ENCODE assay signal across 1 cellular context in the genomic region with DNA sequence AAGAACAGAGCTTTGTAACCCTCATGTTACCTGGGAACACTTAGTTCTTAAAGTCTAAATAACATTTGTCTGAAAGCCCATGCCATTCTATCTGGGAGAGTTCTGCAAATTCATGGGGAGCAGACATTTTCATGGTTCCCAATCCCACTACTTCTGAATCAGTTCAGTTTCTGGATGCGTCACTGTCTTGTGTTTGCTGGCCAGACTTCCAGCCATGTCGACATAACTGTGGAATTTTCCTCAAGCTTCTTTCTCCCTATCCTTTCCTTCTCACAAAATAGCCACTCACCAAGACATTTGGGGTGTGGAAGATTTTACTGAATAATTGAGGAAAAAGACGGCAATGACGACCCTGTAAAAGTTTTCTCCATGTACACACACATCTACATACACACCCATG.
TF ChIP-seq lines count a peak whose summit lies in the region.

No MANE protein-coding gene starts in this region.

TF ChIP-seq in GM23338, 12 proteins besides CTCF, POLR2A, EP300 and RAD21:
- TF ChIP-seq, protein P1, sequence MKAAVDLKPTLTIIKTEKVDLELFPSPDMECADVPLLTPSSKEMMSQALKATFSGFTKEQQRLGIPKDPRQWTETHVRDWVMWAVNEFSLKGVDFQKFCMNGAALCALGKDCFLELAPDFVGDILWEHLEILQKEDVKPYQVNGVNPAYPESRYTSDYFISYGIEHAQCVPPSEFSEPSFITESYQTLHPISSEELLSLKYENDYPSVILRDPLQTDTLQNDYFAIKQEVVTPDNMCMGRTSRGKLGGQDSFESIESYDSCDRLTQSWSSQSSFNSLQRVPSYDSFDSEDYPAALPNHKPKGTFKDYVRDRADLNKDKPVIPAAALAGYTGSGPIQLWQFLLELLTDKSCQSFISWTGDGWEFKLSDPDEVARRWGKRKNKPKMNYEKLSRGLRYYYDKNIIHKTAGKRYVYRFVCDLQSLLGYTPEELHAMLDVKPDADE (IDR thresholded peaks at IDR 0.05) = no peak
- TF ChIP-seq EZH2phosphoT487 (IDR thresholded peaks at IDR 0.05; ENCODE audit: unreplicated experiment) = no peak
- no peak for TF ChIP-seq NANOG (IDR thresholded peaks at IDR 0.05; ENCODE audit: borderline replicate concordance)
- no peak for TF ChIP-seq EZH2 (IDR thresholded peaks at IDR 0.05; ENCODE audit: low read depth, unreplicated experiment)
- no peak for TF ChIP-seq CREB1 (CRISPR knock-in tag; IDR thresholded peaks at IDR 0.05; ENCODE audit: low read depth)
- TF ChIP-seq ZNF114 (CRISPR knock-in tag; IDR thresholded peaks at IDR 0.05) = no peak
- TF ChIP-seq ZNF331 (CRISPR knock-in tag; IDR thresholded peaks at IDR 0.05; ENCODE audit: low read depth) = no peak
- TF ChIP-seq, protein P2, sequence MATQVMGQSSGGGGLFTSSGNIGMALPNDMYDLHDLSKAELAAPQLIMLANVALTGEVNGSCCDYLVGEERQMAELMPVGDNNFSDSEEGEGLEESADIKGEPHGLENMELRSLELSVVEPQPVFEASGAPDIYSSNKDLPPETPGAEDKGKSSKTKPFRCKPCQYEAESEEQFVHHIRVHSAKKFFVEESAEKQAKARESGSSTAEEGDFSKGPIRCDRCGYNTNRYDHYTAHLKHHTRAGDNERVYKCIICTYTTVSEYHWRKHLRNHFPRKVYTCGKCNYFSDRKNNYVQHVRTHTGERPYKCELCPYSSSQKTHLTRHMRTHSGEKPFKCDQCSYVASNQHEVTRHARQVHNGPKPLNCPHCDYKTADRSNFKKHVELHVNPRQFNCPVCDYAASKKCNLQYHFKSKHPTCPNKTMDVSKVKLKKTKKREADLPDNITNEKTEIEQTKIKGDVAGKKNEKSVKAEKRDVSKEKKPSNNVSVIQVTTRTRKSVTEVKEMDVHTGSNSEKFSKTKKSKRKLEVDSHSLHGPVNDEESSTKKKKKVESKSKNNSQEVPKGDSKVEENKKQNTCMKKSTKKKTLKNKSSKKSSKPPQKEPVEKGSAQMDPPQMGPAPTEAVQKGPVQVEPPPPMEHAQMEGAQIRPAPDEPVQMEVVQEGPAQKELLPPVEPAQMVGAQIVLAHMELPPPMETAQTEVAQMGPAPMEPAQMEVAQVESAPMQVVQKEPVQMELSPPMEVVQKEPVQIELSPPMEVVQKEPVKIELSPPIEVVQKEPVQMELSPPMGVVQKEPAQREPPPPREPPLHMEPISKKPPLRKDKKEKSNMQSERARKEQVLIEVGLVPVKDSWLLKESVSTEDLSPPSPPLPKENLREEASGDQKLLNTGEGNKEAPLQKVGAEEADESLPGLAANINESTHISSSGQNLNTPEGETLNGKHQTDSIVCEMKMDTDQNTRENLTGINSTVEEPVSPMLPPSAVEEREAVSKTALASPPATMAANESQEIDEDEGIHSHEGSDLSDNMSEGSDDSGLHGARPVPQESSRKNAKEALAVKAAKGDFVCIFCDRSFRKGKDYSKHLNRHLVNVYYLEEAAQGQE (IDR thresholded peaks at IDR 0.05; ENCODE audit: unreplicated experiment) = no peak
TF ChIP-seq in GM23338: peak in this region for 0.
